11 cellular contexts compared by ENCODE assay signal in the genomic region with DNA sequence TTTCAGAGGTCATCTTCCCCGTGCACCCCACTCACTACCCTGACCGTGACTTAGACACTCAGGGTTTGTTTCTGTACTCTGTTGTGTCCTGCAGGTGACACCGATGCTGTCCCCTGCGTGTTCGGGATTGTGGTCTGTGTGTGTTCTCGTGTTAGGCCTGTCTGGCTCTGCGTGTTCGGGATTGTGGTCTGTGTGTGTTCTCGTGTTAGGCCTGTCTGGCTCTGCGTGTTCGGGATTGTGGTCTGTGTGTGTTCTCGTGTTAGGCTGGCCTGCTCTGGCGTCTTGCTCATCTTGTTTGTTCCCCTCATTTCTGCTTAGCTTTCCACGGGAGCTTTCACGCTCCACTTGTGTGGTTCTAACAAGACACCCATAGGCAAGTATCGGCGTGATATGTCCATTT. TPM values are rescaled to one million over a fixed set of nuclear protein-coding genes. Genes with fewer than 3 reads are reported as not detected.
DNase-seq lines count a peak whose midpoint lies in the region; ATAC-seq, FAIRE-seq and TF ChIP-seq lines count a peak whose summit lies in the region.
"Not testable (repeated sequence)": the region's sequence is repeated elsewhere in the genome, so short reads cannot be mapped to it uniquely, and the experiment has no call there.
"Had no signal": no experiment of that assay in that cellular context is flagged by ENCODE, and none has a peak within 500 bp of the region (broad histone marks: within the 10 kb centered on the region; RNA-seq: fewer than 3 reads in every experiment).

No MANE protein-coding gene starts in this region.

- not testable (repeated sequence) for H2BK15ac ChIP-seq in H1 (ENCODE audit: low read length)

- not testable (repeated sequence) for ATAC-seq in HepG2, sciatic nerve

- H3K36me3 Mint-ChIP-seq in Caco-2 (ENCODE audit: insufficient read depth, unreplicated experiment); brain: not testable (repeated sequence)

- H3K14ac ChIP-seq in H1 (ENCODE audit: insufficient read length): not testable (repeated sequence)

- not testable (repeated sequence) for TF ChIP-seq RAD21 in H1 (IDR thresholded peaks at IDR 0.05 in 1 of 2, conservative IDR thresholded peaks at IDR 0.05 in 1 of 2; ENCODE audit: low read depth in 2 of 2, low read length in 2 of 2); HepG2 (CRISPR knock-in tag; IDR thresholded peaks at IDR 0.05)

- not testable (repeated sequence) for H4K91ac ChIP-seq in H1 (replicated peaks; ENCODE audit: insufficient read length, low read length)

- not testable (repeated sequence) for H4K8ac ChIP-seq in H1 (ENCODE audit: extremely low read depth, insufficient read depth, low read length)

- not testable (repeated sequence) for H3K4ac ChIP-seq in H1 (replicated peaks; ENCODE audit: insufficient read length, low read depth, low read length)

- not testable (repeated sequence) for H3K4me3 Mint-ChIP-seq in Caco-2 (ENCODE audit: unreplicated experiment); brain

- H2BK20ac ChIP-seq in H1 (ENCODE audit: low read length): not testable (repeated sequence)

- intact Hi-C loops in Caco-2 (cut with micrococcal nuclease; ENCODE audit: unreplicated experiment); HepG2 (cut with micrococcal nuclease; ENCODE audit: unreplicated experiment); sciatic nerve (cut with DNase I): not testable (repeated sequence)

- H3K27ac Mint-ChIP-seq in Caco-2 (ENCODE audit: unreplicated experiment) (peak overlapping the region; percentile 47), brain (peak overlapping the region in 3 of 5 experiments; percentile 4 to 78 (median 59))

- H3K4me2 ChIP-seq in H1 (ENCODE audit: insufficient read depth in 1 of 2, low read depth in 2 of 2, low read length in 2 of 2); HepG2 (ENCODE audit: low read depth, low read length): not testable (repeated sequence)

- POLR2A ChIA-PET in Caco-2 (lab: Charles Lee); H1 (lab: Charles Lee; ENCODE audit: partially characterized antibody); HepG2 (lab: Yijun Ruan, JAX): not testable (repeated sequence)

- not testable (repeated sequence) for H2AK5ac ChIP-seq in H1 (ENCODE audit: low read depth, low read length)

- not testable (repeated sequence) for H3K9ac ChIP-seq in SK-N-MC (ENCODE audit: insufficient read length); H1 (replicated peaks in 1 of 4; ENCODE audit: extremely low read depth in 1 of 4, low read depth in 3 of 4, low read length in 3 of 4); HepG2 (ENCODE audit: insufficient read depth, low read depth, low read length)

- 85% methylated on average over 17 of the region's 17 CpGs; no CpG with 5 or more reads in 1 of the 2 experiments for WGBS in H1 (ENCODE audit: extremely low coverage in 1 of 2, insufficient coverage in 1 of 2, insufficient read length in 1 of 2, insufficient replicate concordance in 2 of 2, low coverage in 1 of 2, low lambda C conversion rate in 2 of 2, missing lambda C conversion rate in 1 of 2), 2 experiments
- 97% methylated on average over 17 of the region's 17 CpGs for WGBS in HepG2 (ENCODE audit: low lambda C conversion rate)

- H3K18ac ChIP-seq in H1 (ENCODE audit: extremely low read depth, low read length): not testable (repeated sequence)

- H3K27me3 ChIP-seq in Caco-2 (replicated peaks; ENCODE audit: control insufficient read depth, insufficient read depth, low read length); H1 (replicated peaks in 1 of 4; ENCODE audit: control insufficient read depth in 3 of 4, extremely low read depth in 1 of 4, insufficient read depth in 3 of 4, low read length in 3 of 4); HepG2 (ENCODE audit: control insufficient read depth in 1 of 2, insufficient read depth in 2 of 2, low read length in 2 of 2): not testable (repeated sequence)

- H2BK120ac ChIP-seq in H1 (replicated peaks; ENCODE audit: low read depth, low read length): not testable (repeated sequence)

- peak; percentile 36 for FAIRE-seq in H1 (lab: Jason Lieb, UNC)
- FAIRE-seq in HepG2 (lab: Jason Lieb, UNC): not testable (repeated sequence)

- H3K23ac ChIP-seq in H1 (ENCODE audit: insufficient read length): not testable (repeated sequence)

- not testable (repeated sequence) for TF ChIP-seq EP300 in H1 (IDR thresholded peaks at IDR 0.05; ENCODE audit: borderline replicate concordance in 1 of 2, low read depth in 2 of 2, low read length in 2 of 2); HepG2 (IDR thresholded peaks at IDR 0.05; ENCODE audit: low read depth in 2 of 2, low read length in 2 of 2); HepG2 (CRISPR knock-in tag; IDR thresholded peaks at IDR 0.05; ENCODE audit: borderline replicate concordance)

- not testable (repeated sequence) for H3K56ac ChIP-seq in H1 (replicated peaks; ENCODE audit: insufficient read length, low read depth, low read length)

- not testable (repeated sequence) for H2BK5ac ChIP-seq in H1 (ENCODE audit: low read depth, low read length)

- not testable (repeated sequence) for H3K4me3 ChIP-seq in Caco-2 (ENCODE audit: low read depth, low read length); SK-N-MC; H1 (ENCODE audit: extremely low read depth in 1 of 4, insufficient read depth in 2 of 4, low read depth in 3 of 4, low read length in 4 of 4); HepG2 (replicated peaks in 1 of 3; ENCODE audit: insufficient read depth in 1 of 3, low read depth in 2 of 3, low read length in 3 of 3)

- H4K5ac ChIP-seq in H1 (ENCODE audit: insufficient read length, low read depth, low read length): not testable (repeated sequence)

- not testable (repeated sequence) for H3K9me3 ChIP-seq in Caco-2; SK-N-MC (ENCODE audit: low read depth, low read length); H1 (ENCODE audit: insufficient read depth in 2 of 2, low read depth in 1 of 2, low read length in 1 of 2); HepG2 (ENCODE audit: low read length)

- not testable (repeated sequence) for H3K4me1 ChIP-seq in Caco-2; H1 (replicated peaks in 1 of 4; ENCODE audit: control insufficient read depth in 3 of 4, insufficient read depth in 4 of 4, low read length in 3 of 4)
- H3K4me1 ChIP-seq in HepG2 (ENCODE audit: insufficient read depth, low read length): peaks cover 46% of the 10 kb centered on the region

- DNase-seq in Caco-2 (peak in 1 of 2 experiments; percentile 1), sciatic nerve (ENCODE audit: low spot score) (peak; percentile 18)
- DNase-seq in SK-N-MC (ENCODE audit: low read depth, low spot score); H1 (ENCODE audit: low read depth in 1 of 2, low spot score in 2 of 2); HepG2 (ENCODE audit: low spot score): not testable (repeated sequence)
- peak; percentile 3 for DNase-seq in activated effector memory CD4-positive, alpha-beta T cell treated with anti-CD3 and anti-CD28 coated beads, Interleukin-2, amount 50 U/mL, for 16 hours

- TF ChIP-seq POLR2A in H1 (IDR thresholded peaks at IDR 0.05; ENCODE audit: control extremely low read depth in 1 of 2, low read depth in 2 of 2, low read length in 2 of 2); HepG2 (IDR thresholded peaks at IDR 0.05; ENCODE audit: insufficient read depth in 1 of 2, low read depth in 2 of 2, low read length in 2 of 2): not testable (repeated sequence)

- H3K9me3 Mint-ChIP-seq in Caco-2 (ENCODE audit: unreplicated experiment); brain: not testable (repeated sequence)

- H3K27ac ChIP-seq in SK-N-MC: peak overlapping the region; percentile 51
- not testable (repeated sequence) for H3K27ac ChIP-seq in H1 (ENCODE audit: low read depth, low read length); HepG2 (ENCODE audit: extremely low read length, insufficient read depth, low read length)

- not testable (repeated sequence) for H4K20me1 ChIP-seq in H1 (replicated peaks in 1 of 2; ENCODE audit: control insufficient read depth in 1 of 2, insufficient read depth in 2 of 2, low read length in 2 of 2); HepG2 (ENCODE audit: insufficient read depth, low read length)

- H3K79me2 ChIP-seq in H1 (ENCODE audit: control insufficient read depth in 1 of 2, insufficient read depth in 2 of 2, low read length in 2 of 2): not testable (repeated sequence)
- peaks cover 20% of the 10 kb centered on the region for H3K79me2 ChIP-seq in HepG2 (ENCODE audit: insufficient read depth, low read length)

- not testable (repeated sequence) for H3K23me2 ChIP-seq in H1 (ENCODE audit: low read depth, low read length)

- not testable (repeated sequence) for H2BK12ac ChIP-seq in H1 (ENCODE audit: low read depth, low read length)

- not testable (repeated sequence) for H3K79me1 ChIP-seq in H1 (ENCODE audit: low read depth, low read length)

- not testable (repeated sequence) for H3K4me1 Mint-ChIP-seq in Caco-2 (ENCODE audit: low read depth, unreplicated experiment)
- peaks cover 86% of the 10 kb centered on the region for H3K4me1 Mint-ChIP-seq in brain

- in situ Hi-C loops in HepG2 (cut with HindIII; ENCODE audit: extremely low pct_ligation_motif_present, low pct_unique_long_range_greater_than_20kb): not testable (repeated sequence)

- CTCF ChIA-PET in Caco-2 (lab: Charles Lee); HepG2 (lab: Yijun Ruan, JAX; ENCODE audit: low intra/inter-chr PET ratio, low total read pairs): not testable (repeated sequence)
- CTCF ChIA-PET in H1 (lab: Charles Lee; ENCODE audit: partially characterized antibody): interaction anchor here (4.0 kb wide), 1 partner anchor 66 kb away, joined by 23 read pairs; no protein-coding TSS in a partner anchor

- H3K36me3 ChIP-seq in Caco-2 (ENCODE audit: control insufficient read depth, insufficient read depth, low read length); SK-N-MC (ENCODE audit: insufficient read depth, low read length); H1 (ENCODE audit: control insufficient read depth in 2 of 4, insufficient read depth in 4 of 4, low read length in 3 of 4): not testable (repeated sequence)
- H3K36me3 ChIP-seq in HepG2 (replicated peaks in 1 of 2; ENCODE audit: control insufficient read depth in 1 of 2, insufficient read depth in 2 of 2, low read length in 2 of 2): peaks cover 4 to 10% of the 10 kb centered on the region in 2 experiments; a peak in 3 of 5 replicates

- BruUV-seq in Caco-2 (replicated peaks; lab: Mats Ljungman, UMichigan); HepG2 (replicated peaks; lab: Mats Ljungman, UMichigan): not testable (repeated sequence)

- H2AFZ ChIP-seq in H1 (ENCODE audit: low read length); HepG2 (ENCODE audit: low read length): not testable (repeated sequence)

- TF ChIP-seq CTCF in Caco-2 (IDR thresholded peaks at IDR 0.05; ENCODE audit: insufficient read depth in 1 of 2, low read depth in 1 of 2, low read length in 1 of 2, severe bottlenecking in 1 of 2, unreplicated experiment in 1 of 2); brain (conservative IDR thresholded peaks at IDR 0.05); H1 (IDR thresholded peaks at IDR 0.05; ENCODE audit: control extremely low read depth in 1 of 3, insufficient read depth in 1 of 3, low read depth in 1 of 3, low read length in 3 of 3); HepG2 (CRISPR knock-in tag; IDR thresholded peaks at IDR 0.05): not testable (repeated sequence)

- H3K27me3 Mint-ChIP-seq in Caco-2 (ENCODE audit: insufficient read depth, unreplicated experiment); brain: not testable (repeated sequence)

RNA-seq across cellular contexts. Expression of gene HGFAC, which starts 30.6 kb away (rescaled TPM):
- total RNA-seq in Caco-2 (2022): 0.48 and 0.79 TPM in 2 replicates
- polyA plus RNA-seq in brain (ENCODE audit: insufficient read depth, low read depth, low replicate concordance): 0.88 TPM
- 0.15 TPM in 1 of 2 replicates, not detected in the other for total RNA-seq in H1 (2021; fragmentation: NEBNext Ultra II Directional; extraction: Animal tissue kit (Norgen Biotek cat#: 25700))
- polyA plus RNA-seq in H1 (2011; rRNA removed): 0.14 and 0.35 TPM in 2 replicates
- polyA plus RNA-seq in H1 (2011; cell fraction: cytosol; rRNA removed): 0.34 TPM
- 2.4 TPM for polyA plus RNA-seq in H1 (2011; cell fraction: nucleus; rRNA removed)
- 0.60 TPM in 1 of 4 replicates, not detected in the others for polyA plus RNA-seq in H1 (2012, experiment 1 of 2)
- not detected for polyA plus RNA-seq in H1 (2012, experiment 2 of 2)
- 0.10 TPM for polyA plus RNA-seq in H1 (2013, experiment 1 of 2)
- polyA plus RNA-seq in H1 (2013, experiment 2 of 2): 0.07 TPM
- polyA minus RNA-seq in H1 (2011; rRNA and poly(A)+ RNA removed): not detected in 2 replicates
- not detected for polyA minus RNA-seq in H1 (2011; cell fraction: cytosol; rRNA and poly(A)+ RNA removed)
- polyA minus RNA-seq in H1 (2011; cell fraction: nucleus; rRNA and poly(A)+ RNA removed): not detected
- 0.98 and 8.5 TPM in 2 replicates for total RNA-seq in HepG2 (2016; rRNA removed; fragmentation: Illumina TruSeq; extraction: Trizol)
- 1.8 and 1.9 TPM in 2 replicates for total RNA-seq in HepG2 (2016; cell fraction: cytosol; rRNA removed; fragmentation: Illumina TruSeq; extraction: Trizol; ENCODE audit: low read depth)
- 1.2 and 9.0 TPM in 2 replicates for total RNA-seq in HepG2 (2016; cell fraction: insoluble cytoplasmic fraction; rRNA removed; fragmentation: Illumina TruSeq; extraction: Trizol)
- total RNA-seq in HepG2 (2016; cell fraction: membrane; rRNA removed; fragmentation: Illumina TruSeq; extraction: Trizol): 1.4 and 1.8 TPM in 2 replicates
- total RNA-seq in HepG2 (2016; cell fraction: nucleus; rRNA removed; fragmentation: Illumina TruSeq; extraction: Trizol): 14.0 and 15.7 TPM in 2 replicates
- polyA plus RNA-seq in HepG2 (2011; rRNA removed): 63.6 and 107 TPM in 2 replicates
- polyA plus RNA-seq in HepG2 (2011; cell fraction: cytosol; rRNA removed): 8.9 and 16.3 TPM in 2 replicates
- polyA plus RNA-seq in HepG2 (2011; cell fraction: nucleus; rRNA removed): 1,761 and 2,041 TPM in 2 replicates
- polyA plus RNA-seq in HepG2 (2012): 31.4 and 46.5 TPM in 2 replicates
- polyA plus RNA-seq in HepG2 (2016; cell fraction: cytosol; fragmentation: Illumina TruSeq; extraction: Trizol; ENCODE audit: low read depth): 1.9 and 2.1 TPM in 2 replicates
- 1.9 and 2.5 TPM in 2 replicates for polyA plus RNA-seq in HepG2 (2016; cell fraction: insoluble cytoplasmic fraction; fragmentation: Illumina TruSeq; extraction: Trizol; ENCODE audit: low read depth)
- 1.6 and 2.1 TPM in 2 replicates for polyA plus RNA-seq in HepG2 (2016; cell fraction: membrane; fragmentation: Illumina TruSeq; extraction: Trizol; ENCODE audit: low read depth)
- 65.6 and 66.9 TPM in 2 replicates for polyA plus RNA-seq in HepG2 (2016; cell fraction: nucleus; fragmentation: Illumina TruSeq; extraction: Trizol; ENCODE audit: insufficient read depth, low read depth)
- 15.4 TPM in 1 of 2 replicates, not detected in the other for polyA minus RNA-seq in HepG2 (2011; rRNA and poly(A)+ RNA removed; ENCODE audit: low replicate concordance)
- 5.8 and 5.9 TPM in 2 replicates for polyA minus RNA-seq in HepG2 (2011; cell fraction: cytosol; rRNA and poly(A)+ RNA removed)
- 43.4 and 57.3 TPM in 2 replicates for polyA minus RNA-seq in HepG2 (2011; cell fraction: nucleus; rRNA and poly(A)+ RNA removed)
- not detected for total RNA-seq in sciatic nerve
- total RNA-seq: CD8-positive, alpha-beta T cell; G401; HT-29 had no signal
- polyA plus RNA-seq: GM12878 had no signal

RNA-seq across cellular contexts. Expression of gene DOK7, which starts 51.9 kb away (rescaled TPM):
- total RNA-seq in Caco-2 (2022) (0.29 TPM in 1 of 2 replicates, not detected in the other), HepG2 (2016; rRNA removed; fragmentation: Illumina TruSeq; extraction: Trizol) (0.07 TPM in 1 of 2 replicates, not detected in the other), sciatic nerve (not detected)
- polyA plus RNA-seq in brain (ENCODE audit: insufficient read depth, low read depth, low replicate concordance) (0.48 TPM), H1 (2011; rRNA removed) (0.32 and 0.36 TPM in 2 replicates), HepG2 (2011; rRNA removed) (0.03 and 0.05 TPM in 2 replicates)
- not detected in 2 replicates for total RNA-seq in H1 (2021; fragmentation: NEBNext Ultra II Directional; extraction: Animal tissue kit (Norgen Biotek cat#: 25700))
- polyA plus RNA-seq in H1 (2011; cell fraction: cytosol; rRNA removed): 0.19 TPM
- polyA plus RNA-seq in H1 (2011; cell fraction: nucleus; rRNA removed): 0.27 TPM
- 0.09 to 0.32 TPM (median 0.25 TPM) in 3 of 4 replicates, not detected in the other for polyA plus RNA-seq in H1 (2012, experiment 1 of 2)
- polyA plus RNA-seq in H1 (2012, experiment 2 of 2): 0.09 TPM
- 0.14 TPM for polyA plus RNA-seq in H1 (2013, experiment 1 of 2)
- polyA plus RNA-seq in H1 (2013, experiment 2 of 2): 0.13 TPM
- polyA minus RNA-seq in H1 (2011; rRNA and poly(A)+ RNA removed): not detected in 2 replicates
- polyA minus RNA-seq in H1 (2011; cell fraction: cytosol; rRNA and poly(A)+ RNA removed): not detected
- not detected for polyA minus RNA-seq in H1 (2011; cell fraction: nucleus; rRNA and poly(A)+ RNA removed)
- total RNA-seq in HepG2 (2016; cell fraction: cytosol; rRNA removed; fragmentation: Illumina TruSeq; extraction: Trizol; ENCODE audit: low read depth): not detected in 2 replicates
- total RNA-seq in HepG2 (2016; cell fraction: insoluble cytoplasmic fraction; rRNA removed; fragmentation: Illumina TruSeq; extraction: Trizol): 0.04 TPM in 1 of 2 replicates, not detected in the other
- total RNA-seq in HepG2 (2016; cell fraction: membrane; rRNA removed; fragmentation: Illumina TruSeq; extraction: Trizol): 0.06 TPM in 1 of 2 replicates, not detected in the other
- not detected in 2 replicates for total RNA-seq in HepG2 (2016; cell fraction: nucleus; rRNA removed; fragmentation: Illumina TruSeq; extraction: Trizol)
- polyA plus RNA-seq in HepG2 (2011; cell fraction: cytosol; rRNA removed): 0.05 and 0.08 TPM in 2 replicates
- 0.26 and 0.32 TPM in 2 replicates for polyA plus RNA-seq in HepG2 (2011; cell fraction: nucleus; rRNA removed)
- not detected in 2 replicates for polyA plus RNA-seq in HepG2 (2012)
- not detected in 2 replicates for polyA plus RNA-seq in HepG2 (2016; cell fraction: cytosol; fragmentation: Illumina TruSeq; extraction: Trizol; ENCODE audit: low read depth)
- 0.19 TPM in 1 of 2 replicates, not detected in the other for polyA plus RNA-seq in HepG2 (2016; cell fraction: insoluble cytoplasmic fraction; fragmentation: Illumina TruSeq; extraction: Trizol; ENCODE audit: low read depth)
- not detected in 2 replicates for polyA plus RNA-seq in HepG2 (2016; cell fraction: membrane; fragmentation: Illumina TruSeq; extraction: Trizol; ENCODE audit: low read depth)
- polyA plus RNA-seq in HepG2 (2016; cell fraction: nucleus; fragmentation: Illumina TruSeq; extraction: Trizol; ENCODE audit: insufficient read depth, low read depth): not detected in 2 replicates
- 0.38 TPM in 1 of 2 replicates, not detected in the other for polyA minus RNA-seq in HepG2 (2011; rRNA and poly(A)+ RNA removed; ENCODE audit: low replicate concordance)
- not detected in 2 replicates for polyA minus RNA-seq in HepG2 (2011; cell fraction: cytosol; rRNA and poly(A)+ RNA removed)
- not detected in 2 replicates for polyA minus RNA-seq in HepG2 (2011; cell fraction: nucleus; rRNA and poly(A)+ RNA removed)
- total RNA-seq: CD8-positive, alpha-beta T cell; G401 had no signal
